Comparison of ENCODE assay signal across 15 cellular contexts in genomic region chr17:31523862-31524730, GRCh38.
"Had no signal": no experiment of that assay in that cellular context is flagged by ENCODE, and none has a peak within 500 bp of the region (broad histone marks: within the 10 kb centered on the region; RNA-seq: fewer than 3 reads in every experiment).

No MANE protein-coding gene starts in this region.

- H3K4me1 ChIP-seq: foreskin keratinocyte, sigmoid colon had no signal

- H3K9me3 ChIP-seq: sigmoid colon had no signal

- H3K4me1 Mint-ChIP-seq: nephron had no signal

- H3K4me3 ChIP-seq: hepatocyte, right atrium auricular region, sigmoid colon, skin epidermis had no signal

- H3K27ac ChIP-seq: foreskin keratinocyte, hepatocyte, right atrium auricular region, sigmoid colon, skin epidermis had no signal

- H3K4me3 Mint-ChIP-seq: nephron, type B pancreatic cell had no signal

- H3K9me3 Mint-ChIP-seq: nephron, type B pancreatic cell had no signal

- H3K27me3 Mint-ChIP-seq: naive B cell, type B pancreatic cell had no signal

- H3K36me3 ChIP-seq: right atrium auricular region, sigmoid colon had no signal

- H3K27ac Mint-ChIP-seq: nephron, type B pancreatic cell had no signal

- DNase-seq: cortex of kidney; erythroblast; foreskin keratinocyte; head of caudate nucleus; left colon; mesendoderm; naive B cell; sigmoid colon; stimulated activated CD4-positive, alpha-beta T cell treated with anti-CD3 and anti-CD28 coated beads, Interleukin-12 subunit alpha, Interleukin-12 subunit beta, amount 100 ng/mL, for 4 hours; stimulated activated naive CD4-positive, alpha-beta T cell treated with Interleukin-2 at 50 U/mL for 16 hours had no signal
